ENCODE assay signal across 11 cellular contexts in genomic region chrX:155028749-155029360, GRCh38. TPM values are rescaled to one million over a fixed set of nuclear protein-coding genes. Genes with fewer than 3 reads are reported as not detected.
A peak's percentile ranks its signal among the peaks of the same experiment; 100 is the strongest.
DNase-seq lines count a peak whose midpoint lies in the region; ATAC-seq and TF ChIP-seq lines count a peak whose summit lies in the region.
"Had no signal": no experiment of that assay in that cellular context is flagged by ENCODE, and none has a peak within 500 bp of the region (broad histone marks: within the 10 kb centered on the region; RNA-seq: fewer than 3 reads in every experiment).

No MANE protein-coding gene starts in this region.

- H3K36me3 Mint-ChIP-seq in nephron progenitor cell (ENCODE audit: low read depth): peaks cover 19% of the 10 kb centered on the region

- CTCF ChIA-PET in mammary epithelial cell (lab: Charles Lee; ENCODE audit: low non-redundant PET): no interaction called here

- in situ Hi-C loops in mammary epithelial cell (cut with MboI; ENCODE audit: low sequenced_read_pairs in 2 of 2): no loop called here

- H4K20me1 ChIP-seq in mammary epithelial cell (ENCODE audit: insufficient read depth, low read length): no peaks in the 10 kb centered on the region

- no peaks in the 10 kb centered on the region for H3K27me3 Mint-ChIP-seq in nephron progenitor cell (ENCODE audit: low read depth, poor library complexity)

- peaks cover 32% of the 10 kb centered on the region for H3K79me2 ChIP-seq in mammary epithelial cell (ENCODE audit: insufficient read depth, low read length)

- H3K9me3 ChIP-seq in mammary epithelial cell (replicated peaks; ENCODE audit: insufficient read depth, low read length): no peaks in the 10 kb centered on the region
- H3K9me3 ChIP-seq: ovary, SJSA1, thyroid gland had no signal

- peak overlapping the region; percentile 88 for H3K4me3 Mint-ChIP-seq in nephron progenitor cell

- WGBS in mammary epithelial cell (ENCODE audit: low coverage, missing lambda C conversion rate): 85% methylated on average over 2 of the region's 2 CpGs

- H3K27ac Mint-ChIP-seq in nephron progenitor cell: peak overlapping the region; percentile 24

- TF ChIP-seq CTCF in mammary epithelial cell (conservative IDR thresholded peaks at IDR 0.05 in 1 of 2, IDR thresholded peaks at IDR 0.05 in 1 of 2; ENCODE audit: extremely low read depth in 1 of 2, insufficient read depth in 1 of 2, low read depth in 1 of 2, low read length in 2 of 2) (no peak), nephron progenitor cell (IDR thresholded peaks at IDR 0.05) (no peak)

- H3K4me2 ChIP-seq in mammary epithelial cell (ENCODE audit: insufficient read depth, low read depth, low read length): peak overlapping the region; percentile 81

- dilution Hi-C loops in mammary epithelial cell (cut with HindIII; ENCODE audit: low sequenced_read_pairs): no loop called here

- H3K36me3 ChIP-seq in mammary epithelial cell (ENCODE audit: insufficient read depth, low read length): no peaks in the 10 kb centered on the region
- H3K36me3 ChIP-seq: ovary, thyroid gland had no signal

- ATAC-seq in HG02642 (IDR thresholded peaks at IDR 0.05; ENCODE audit: poor library complexity, unreplicated experiment): no peak
- no peak for ATAC-seq in GM18511 (IDR thresholded peaks at IDR 0.05; ENCODE audit: unreplicated experiment)

- H3K9me3 Mint-ChIP-seq in nephron progenitor cell: peaks cover 57% of the 10 kb centered on the region

- peak overlapping the region; percentile 1 for H2AFZ ChIP-seq in mammary epithelial cell (ENCODE audit: low read depth, low read length)

- H3K4me1 Mint-ChIP-seq in nephron progenitor cell: peaks cover 12% of the 10 kb centered on the region

- BruUV-seq in mammary epithelial cell (replicated peaks; lab: Mats Ljungman, UMichigan): no TSS peak

- no peak overlapping the region for H3K27ac ChIP-seq in mammary epithelial cell (ENCODE audit: insufficient read depth, low read depth, low read length)
- H3K27ac ChIP-seq: ovary, SJSA1 had no signal

- peak; percentile 12 for DNase-seq in EL
- peak; percentile 10 for DNase-seq in NCI-H226
- DNase-seq in mammary epithelial cell: peak; percentile 39
- no peak for DNase-seq in nephron progenitor cell
- DNase-seq in SKM-1 (lab: John Stamatoyannopoulos, UW; ENCODE audit: unreplicated experiment): no peak
- DNase-seq in MV-4-11 (lab: John Stamatoyannopoulos, UW): no peak
- DNase-seq: ovary, thyroid gland had no signal

- H3K27me3 ChIP-seq in mammary epithelial cell (ENCODE audit: insufficient read depth, low read length): no peaks in the 10 kb centered on the region
- H3K27me3 ChIP-seq: ovary, SJSA1, thyroid gland had no signal

- no peak overlapping the region for H3K9ac ChIP-seq in mammary epithelial cell (ENCODE audit: insufficient read depth, low read length)

- peaks cover 7% of the 10 kb centered on the region for H3K4me1 ChIP-seq in mammary epithelial cell (ENCODE audit: insufficient read depth, low read length)
- H3K4me1 ChIP-seq: SJSA1, thyroid gland had no signal

- no peak overlapping the region for H3K4me3 ChIP-seq in mammary epithelial cell (replicated peaks in 1 of 3; ENCODE audit: insufficient read depth in 1 of 3, low read depth in 2 of 3, low read length in 3 of 3)
- H3K4me3 ChIP-seq: thyroid gland had no signal

- intact Hi-C loops in mammary epithelial cell (cut with micrococcal nuclease): no loop called here

RNA-seq across cellular contexts. Expression of gene FUNDC2, which starts 2.2 kb away (rescaled TPM):
- 10 to 100 TPM; 28.2 to 34.0 TPM for total RNA-seq in mammary epithelial cell
- polyA plus RNA-seq in mammary epithelial cell: 48.4 TPM
- 72.1 TPM for polyA minus RNA-seq in mammary epithelial cell

RNA-seq across cellular contexts. Expression of gene F8, which starts 6.3 kb away (rescaled TPM):
- 1 to 10 TPM; 2.8 to 6.2 TPM for total RNA-seq in mammary epithelial cell
- 1.7 TPM for polyA plus RNA-seq in mammary epithelial cell
- not detected for polyA minus RNA-seq in mammary epithelial cell

RNA-seq across cellular contexts. Expression of gene CMC4, which starts 42.1 kb away (rescaled TPM):
- 10 to 100 TPM in 1 of 2 donors, 1 to 10 TPM in 1; 6.6 to 10.7 TPM for total RNA-seq in mammary epithelial cell
- 13.1 TPM for polyA plus RNA-seq in mammary epithelial cell
- 2.8 TPM for polyA minus RNA-seq in mammary epithelial cell

RNA-seq across cellular contexts. Expression of gene MTCP1, which starts 42.1 kb away (rescaled TPM):
- 10 to 100 TPM in 1 of 2 donors, 1 to 10 TPM in 1; 1.8 to 23.4 TPM for total RNA-seq in mammary epithelial cell
- 0.65 TPM for polyA plus RNA-seq in mammary epithelial cell
- polyA minus RNA-seq in mammary epithelial cell: 10.4 TPM

RNA-seq across cellular contexts. Expression of gene BRCC3, which starts 42.5 kb away (rescaled TPM):
- 10 to 100 TPM; 10.2 to 22.1 TPM for total RNA-seq in mammary epithelial cell
- 20.7 TPM for polyA plus RNA-seq in mammary epithelial cell
- 23.2 TPM for polyA minus RNA-seq in mammary epithelial cell

Comparison
In these comparisons a context has a peak if more than half of its experiments do, and no peak if none do; other contexts are left out.
1. DNase-seq: peak in EL (single experiment), NCI-H226 (single experiment) and mammary epithelial cell (single experiment); none in nephron progenitor cell (single experiment), SKM-1 (single experiment) and MV-4-11 (single experiment).